Comparison of ENCODE assay signal across 9 cellular contexts in genomic region chr9:72476617-72477375, GRCh38. TPM values are rescaled to one million over a fixed set of nuclear protein-coding genes. Genes with fewer than 3 reads are reported as not detected.
A peak's percentile ranks its signal among the peaks of the same experiment; 100 is the strongest.
DNase-seq lines count a peak whose midpoint lies in the region; ATAC-seq and TF ChIP-seq lines count a peak whose summit lies in the region.
"Had no signal": no experiment of that assay in that cellular context is flagged by ENCODE, and none has a peak within 500 bp of the region (broad histone marks: within the 10 kb centered on the region; RNA-seq: fewer than 3 reads in every experiment).

No MANE protein-coding gene starts in this region.

- H3K36me3 Mint-ChIP-seq in activated naive CD4-positive, alpha-beta T cell treated with anti-CD3 and anti-CD28 coated beads, Interleukin-2, amount 50 U/mL, for 72 hours: peaks cover 0 to 9% of the 10 kb centered on the region in 2 donors

- no peak for TF ChIP-seq POLR2A in NB4 (IDR thresholded peaks at IDR 0.05; ENCODE audit: extremely low read depth, insufficient read length)

- H3K4me3 ChIP-seq in AG10803 (ENCODE audit: low read length): no peak overlapping the region
- H3K4me3 ChIP-seq in NB4 (ENCODE audit: low read depth, low read length): no peak overlapping the region

- H3K27ac Mint-ChIP-seq in activated naive CD4-positive, alpha-beta T cell treated with anti-CD3 and anti-CD28 coated beads, Interleukin-2, amount 50 U/mL, for 72 hours: no peak overlapping the region

- POLR2A ChIA-PET in HEK293T (lab: Yijun Ruan, JAX): interaction anchor here (1.3 kb wide), 1 partner anchor 111 kb away, joined by 4 read pairs; the partner anchor contains the start of gene ZFAND5

- DNase-seq in AG10803 (ENCODE audit: low read depth): peak; percentile 30
- peak; percentile 40 for DNase-seq in NB4 (ENCODE audit: low read depth)
- peak in 1 of 2 donors; percentile 39 for DNase-seq in activated naive CD4-positive, alpha-beta T cell treated with anti-CD3 and anti-CD28 coated beads, Interleukin-2, amount 50 U/mL, for 72 hours (ENCODE audit: low spot score in 2 of 2)
- peak; percentile 52 for DNase-seq in non-pigmented ciliary epithelial cell (ENCODE audit: low read depth)
- no peak for DNase-seq in left lobe of liver (ENCODE audit: low spot score)
- DNase-seq in HEK293T (ENCODE audit: extremely low spot score): no peak

- H3K9me3 Mint-ChIP-seq in activated naive CD4-positive, alpha-beta T cell treated with anti-CD3 and anti-CD28 coated beads, Interleukin-2, amount 50 U/mL, for 72 hours: peaks cover 0 to 7% of the 10 kb centered on the region in 2 donors
- H3K9me3 Mint-ChIP-seq: neural crest cell had no signal

- no peak for TF ChIP-seq CTCF in AG10803 (conservative IDR thresholded peaks at IDR 0.05; ENCODE audit: low read length)
- TF ChIP-seq CTCF in NB4 (IDR thresholded peaks at IDR 0.05; ENCODE audit: low read depth, low read length): no peak

- peak; percentile 87 to 92 for ATAC-seq in activated naive CD4-positive, alpha-beta T cell treated with anti-CD3 and anti-CD28 coated beads, Interleukin-2, amount 50 U/mL, for 72 hours
- no peak for ATAC-seq in GM18909 (IDR thresholded peaks at IDR 0.05; ENCODE audit: poor library complexity, unreplicated experiment)
- ATAC-seq in GM19397 (IDR thresholded peaks at IDR 0.05; ENCODE audit: unreplicated experiment): no peak
- no peak for ATAC-seq in left lobe of liver

- CTCF ChIA-PET in HEK293T (lab: Yijun Ruan, JAX): no interaction called here

TF ChIP-seq in HEK293T, 16 proteins besides CTCF, POLR2A, EP300 and RAD21:
- TF ChIP-seq NFRKB (IDR thresholded peaks at IDR 0.05): no peak
- TF ChIP-seq FOXK2 (IDR thresholded peaks at IDR 0.05): no peak
- no peak for TF ChIP-seq TARDBP (IDR thresholded peaks at IDR 0.05)
- TF ChIP-seq SUZ12 (IDR thresholded peaks at IDR 0.05): no peak
- no peak for TF ChIP-seq SP1 (IDR thresholded peaks at IDR 0.05)
- no peak for TF ChIP-seq ARNT (IDR thresholded peaks at IDR 0.05)
- no peak for TF ChIP-seq L3MBTL2 (conservative IDR thresholded peaks at IDR 0.05)
- no peak for TF ChIP-seq FOXA1 (IDR thresholded peaks at IDR 0.05)
- TF ChIP-seq CTBP1 (IDR thresholded peaks at IDR 0.05; ENCODE audit: borderline replicate concordance): no peak
- no peak for TF ChIP-seq HDGF (IDR thresholded peaks at IDR 0.05; ENCODE audit: borderline replicate concordance)
- no peak for TF ChIP-seq PKNOX1 (IDR thresholded peaks at IDR 0.05)
- TF ChIP-seq FOXM1 (IDR thresholded peaks at IDR 0.05; ENCODE audit: borderline replicate concordance): no peak
- no peak for TF ChIP-seq BHLHE40 (IDR thresholded peaks at IDR 0.05; ENCODE audit: borderline replicate concordance)
- TF ChIP-seq LEF1 (IDR thresholded peaks at IDR 0.05; ENCODE audit: borderline replicate concordance): no peak
- TF ChIP-seq ELF4 (IDR thresholded peaks at IDR 0.05): no peak
- no peak for TF ChIP-seq ZNF384 (IDR thresholded peaks at IDR 0.05)

RNA-seq across cellular contexts. Expression of gene TMC1, which starts 44.6 kb away (rescaled TPM):
- total RNA-seq in activated naive CD4-positive, alpha-beta T cell treated with anti-CD3 and anti-CD28 coated beads, Interleukin-2, amount 50 U/mL, for 72 hours: not detected
- total RNA-seq in left lobe of liver: 0.18 TPM

Comparison
In these comparisons a context has a peak if more than half of its experiments do, and no peak if none do; other contexts are left out.
1. DNase-seq: peak in AG10803 (single experiment), NB4 (single experiment) and non-pigmented ciliary epithelial cell (single experiment); none in left lobe of liver (single experiment) and HEK293T (single experiment).
2. ATAC-seq: peak in activated naive CD4-positive, alpha-beta T cell treated with anti-CD3 and anti-CD28 coated beads, Interleukin-2, amount 50 U/mL, for 72 hours (2 of 2); none in GM18909 (single experiment), GM19397 (single experiment) and left lobe of liver (single experiment).